8 cellular contexts compared by ENCODE assay signal in genomic region chr11:89369356-89369755, GRCh38.
A peak's percentile ranks its signal among the peaks of the same experiment; 100 is the strongest.
DNase-seq lines count a peak whose midpoint lies in the region; ATAC-seq, FAIRE-seq and TF ChIP-seq lines count a peak whose summit lies in the region.
"Not testable (repeated sequence)": the region's sequence is repeated elsewhere in the genome, so short reads cannot be mapped to it uniquely, and the experiment has no call there.

No MANE protein-coding gene starts in this region.

- POLR2A ChIA-PET in A549 (lab: Yijun Ruan, JAX); PC-3 (lab: Charles Lee; ENCODE audit: unreplicated experiment): not testable (repeated sequence)

- DNase-seq in A549 (ENCODE audit: low read depth in 1 of 2, low spot score in 1 of 2); frontal cortex (ENCODE audit: low spot score in 2 of 2); pancreas: not testable (repeated sequence)
- DNase-seq in GM23248 (peak; percentile 16), PC-3 (peak; percentile 11), choroid plexus epithelial cell (ENCODE audit: low read depth) (peak; percentile 14), epithelial cell of proximal tubule (ENCODE audit: low read depth) (peak; percentile 47), kidney epithelial cell (ENCODE audit: low read depth) (peak; percentile 29)

- H3K27ac ChIP-seq in A549; GM23248; PC-3 (ENCODE audit: low read length); pancreas: not testable (repeated sequence)

- H3K36me3 ChIP-seq in GM23248 (ENCODE audit: low read depth); PC-3 (ENCODE audit: low read depth, low read length); kidney epithelial cell (ENCODE audit: control insufficient read depth, insufficient read depth, low read length); pancreas: not testable (repeated sequence)

- not testable (repeated sequence) for H3K4me2 ChIP-seq in A549; GM23248 (ENCODE audit: unreplicated experiment); PC-3 (ENCODE audit: low read length)

- not testable (repeated sequence) for H2AFZ ChIP-seq in GM23248; PC-3 (ENCODE audit: low read length)

- in situ Hi-C loops in GM23248 (cut with MboI): not testable (repeated sequence)

- TF ChIP-seq CTCF in A549 (IDR thresholded peaks at IDR 0.05); PC-3 (conservative IDR thresholded peaks at IDR 0.05; ENCODE audit: low read depth, low read length); choroid plexus epithelial cell (conservative IDR thresholded peaks at IDR 0.05; ENCODE audit: low read depth, low read length); epithelial cell of proximal tubule (conservative IDR thresholded peaks at IDR 0.05; ENCODE audit: low read depth, low read length); kidney epithelial cell (IDR thresholded peaks at IDR 0.05; ENCODE audit: insufficient read depth, low read length, poor library complexity, severe bottlenecking); pancreas (IDR thresholded peaks at IDR 0.05): not testable (repeated sequence)

- not testable (repeated sequence) for H3K4me1 ChIP-seq in A549; GM23248 (ENCODE audit: insufficient read depth); PC-3 (ENCODE audit: insufficient read depth, low read length); pancreas

- intact Hi-C loops in PC-3 (cut with micrococcal nuclease); pancreas (cut with DNase I): not testable (repeated sequence)

- ATAC-seq in A549, PC-3, pancreas: not testable (repeated sequence)

- H3K9me2 ChIP-seq in GM23248 (ENCODE audit: insufficient read depth); PC-3 (replicated peaks; ENCODE audit: low read length): not testable (repeated sequence)

- not testable (repeated sequence) for TF ChIP-seq EP300 in A549 (IDR thresholded peaks at IDR 0.05)

- 12% methylated on average over 2 of the region's 2 CpGs for WGBS in A549 (ENCODE audit: missing lambda C conversion rate)
- 90 to 91% methylated on average over 2 of the region's 2 CpGs for WGBS in GM23248 (ENCODE audit: low coverage in 1 of 2, low lambda C conversion rate in 2 of 2, missing lambda C conversion rate in 2 of 2), 2 experiments
- 69 to 82% methylated on average over 2 of the region's 2 CpGs for WGBS in pancreas, 2 donors

- not testable (repeated sequence) for H3K9me3 ChIP-seq in A549; GM23248 (ENCODE audit: low read depth); PC-3 (ENCODE audit: low read length); pancreas

- TF ChIP-seq POLR2A in A549 (IDR thresholded peaks at IDR 0.05; ENCODE audit: low read length): not testable (repeated sequence)

- not testable (repeated sequence) for BruUV-seq in PC-3 (replicated peaks; lab: Mats Ljungman, UMichigan)

- FAIRE-seq in A549 (lab: Jason Lieb, UNC): peak; percentile 28
- FAIRE-seq in frontal cortex (lab: Jason Lieb, UNC): peak; percentile 85
- peak; percentile 91 for FAIRE-seq in pancreas (lab: Jason Lieb, UNC)

- not testable (repeated sequence) for H4K20me1 ChIP-seq in GM23248 (ENCODE audit: insufficient read depth); PC-3 (ENCODE audit: low read length)

- not testable (repeated sequence) for H3K4me3 ChIP-seq in A549; GM23248; PC-3 (ENCODE audit: low read length); choroid plexus epithelial cell (ENCODE audit: low read depth, low read length); epithelial cell of proximal tubule (ENCODE audit: low read depth, low read length); kidney epithelial cell (ENCODE audit: low read depth, low read length); pancreas

- not testable (repeated sequence) for H3F3A ChIP-seq in GM23248 (ENCODE audit: insufficient read depth); PC-3 (ENCODE audit: low read length, unreplicated experiment)

- not testable (repeated sequence) for H3K27me3 ChIP-seq in GM23248 (replicated peaks; ENCODE audit: insufficient read depth); PC-3 (ENCODE audit: low read length); kidney epithelial cell (ENCODE audit: control insufficient read depth, insufficient read depth, low read length); pancreas

- H3K79me2 ChIP-seq in GM23248 (ENCODE audit: insufficient read depth); PC-3 (ENCODE audit: low read length): not testable (repeated sequence)

- CTCF ChIA-PET in A549 (lab: Yijun Ruan, JAX); PC-3 (lab: Charles Lee): not testable (repeated sequence)

- TF ChIP-seq RAD21 in A549 (conservative IDR thresholded peaks at IDR 0.05 in 1 of 2, IDR thresholded peaks at IDR 0.05 in 1 of 2): not testable (repeated sequence)

- H3K9ac ChIP-seq in GM23248; PC-3 (ENCODE audit: low read length): not testable (repeated sequence)
